28 cellular contexts compared by ENCODE assay signal in genomic region chr1:5822726-5823125, GRCh38.
"Had no signal": no experiment of that assay in that cellular context is flagged by ENCODE, and none has a peak within 500 bp of the region (broad histone marks: within the 10 kb centered on the region; RNA-seq: fewer than 3 reads in every experiment).

No MANE protein-coding gene starts in this region.

- H3K27me3 ChIP-seq: ascending aorta, cardiac muscle cell had no signal

- H3K27ac ChIP-seq: ascending aorta, breast epithelium, cardiac muscle cell, coronary artery, dorsolateral prefrontal cortex, WERI-Rb-1 had no signal

- H3K9me3 ChIP-seq: ascending aorta had no signal

- H3K36me3 ChIP-seq: ascending aorta, breast epithelium, cardiac muscle cell, WERI-Rb-1 had no signal

- H3K4me1 ChIP-seq: ascending aorta, breast epithelium had no signal

- ATAC-seq: activated CD4-positive, CD25-positive, alpha-beta regulatory T cell treated with anti-CD3 and anti-CD28 coated beads, Interleukin-2, amount 50 U/mL, for 24 hours; activated CD8-positive, alpha-beta T cell treated with anti-CD3 and anti-CD28 coated beads for 36 hours; activated T-cell treated with anti-CD3 and anti-CD28 coated beads, Interleukin-2, amount 50 U/mL, for 4 hours; activated T-helper 17 cell treated with anti-CD3 and anti-CD28 coated beads, Interleukin-2, amount 50 U/mL, for 72 hours; esophagus mucosa; T-helper 17 cell had no signal

- DNase-seq: activated B cell treated with CpG ODN at 0.5 μM for 24 hours; activated CD4-positive, alpha-beta T cell treated with anti-CD3 and anti-CD28 coated beads for 48 hours; activated CD4-positive, alpha-beta T cell treated with anti-CD3 and anti-CD28 coated beads, Interleukin-2, amount 50 U/mL, for 1 hour; activated CD4-positive, alpha-beta T cell treated with anti-CD3 and anti-CD28 coated beads, Interleukin-2, amount 50 U/mL, for 48 hours; activated CD8-positive, alpha-beta memory T cell treated with anti-CD3 and anti-CD28 coated beads for 24 hours; activated CD8-positive, alpha-beta T cell treated with anti-CD3 and anti-CD28 coated beads for 36 hours; activated effector memory CD4-positive, alpha-beta T cell treated with Interleukin-2 at 50 U/mL for 16 hours; activated gamma-delta T cell treated with Interleukin-2 at 50 U/mL for 16 hours; activated naive CD4-positive, alpha-beta T cell treated with anti-CD3 and anti-CD28 coated beads, Interleukin-2, amount 50 U/mL, for 16 hours; activated naive CD4-positive, alpha-beta T cell treated with Interleukin-2 at 50 U/mL for 16 hours; activated T-cell treated with anti-CD3 and anti-CD28 coated beads, Interleukin-2, amount 50 U/mL, for 4 hours; central memory CD4-positive, alpha-beta T cell; cerebellar nuclear complex; dorsolateral prefrontal cortex; effector memory CD4-positive, alpha-beta T cell; endodermal cell; foreskin fibroblast; head of caudate nucleus; T-helper 17 cell; T1000; WERI-Rb-1 had no signal

- H3K4me3 ChIP-seq: ascending aorta, breast epithelium, cardiac muscle cell, coronary artery, dorsolateral prefrontal cortex had no signal
